1 cellular context compared by ENCODE assay signal in genomic region chr19:13764821-13765394, GRCh38.
TF ChIP-seq lines count a peak whose summit lies in the region.

No MANE protein-coding gene starts in this region.

TF ChIP-seq in HepG2, 621 proteins besides CTCF, POLR2A, EP300 and RAD21 (continues in another document):
- no peak for TF ChIP-seq CHD2 (IDR thresholded peaks at IDR 0.05; ENCODE audit: low read depth, low read length)
- TF ChIP-seq POGK (CRISPR knock-in tag; conservative IDR thresholded peaks at IDR 0.05): peak; percentile 20; the same call in 1 of the 2 replicates
- TF ChIP-seq ZNF24 (IDR thresholded peaks at IDR 0.05): no peak
- TF ChIP-seq ZBTB20 (CRISPR knock-in tag; IDR thresholded peaks at IDR 0.05; ENCODE audit: borderline replicate concordance, low read depth): no peak
- 0 out of 2 replicates have a peak, but pooled peaks have one; percentile 29 for TF ChIP-seq ZNF34 (CRISPR knock-in tag; IDR thresholded peaks at IDR 0.05; ENCODE audit: borderline replicate concordance)
- TF ChIP-seq TFE3 (CRISPR knock-in tag; IDR thresholded peaks at IDR 0.05): no peak
- no peak for TF ChIP-seq SCMH1 (CRISPR knock-in tag; IDR thresholded peaks at IDR 0.05; ENCODE audit: borderline replicate concordance)
- no peak for TF ChIP-seq BRCA1 (CRISPR knock-in tag; IDR thresholded peaks at IDR 0.05)
- TF ChIP-seq ZFP91 (CRISPR knock-in tag; IDR thresholded peaks at IDR 0.05; ENCODE audit: borderline replicate concordance): no peak
- TF ChIP-seq PHF8 (CRISPR knock-in tag; IDR thresholded peaks at IDR 0.05): peak; percentile 10; the same call in 1 of the 2 replicates
- TF ChIP-seq CBX2 (IDR thresholded peaks at IDR 0.05; ENCODE audit: low read depth, low read length): no peak
- no peak for TF ChIP-seq CBX2 (CRISPR knock-in tag; IDR thresholded peaks at IDR 0.05; ENCODE audit: low read depth)
- TF ChIP-seq TP53 (CRISPR knock-in tag; conservative IDR thresholded peaks at IDR 0.05): no peak
- TF ChIP-seq HDAC2 (CRISPR knock-in tag; IDR thresholded peaks at IDR 0.05): peak; percentile 21; the same call in 1 of the 2 replicates
- TF ChIP-seq ZNF629 (CRISPR knock-in tag; conservative IDR thresholded peaks at IDR 0.05): peak; percentile 84
- no peak for TF ChIP-seq FOSL1 (CRISPR knock-in tag; IDR thresholded peaks at IDR 0.05; ENCODE audit: borderline replicate concordance)
- 0 out of 2 replicates have a peak, but pooled peaks have one; percentile 6 for TF ChIP-seq E2F1 (CRISPR knock-in tag; IDR thresholded peaks at IDR 0.05)
- no peak for TF ChIP-seq MAFK (conservative IDR thresholded peaks at IDR 0.05 in 1 of 2, IDR thresholded peaks at IDR 0.05 in 1 of 2; ENCODE audit: low read length in 2 of 2)
- no peak for TF ChIP-seq NFAT5 (CRISPR knock-in tag; IDR thresholded peaks at IDR 0.05)
- no peak for TF ChIP-seq SRF (IDR thresholded peaks at IDR 0.05; ENCODE audit: low read depth, low read length)
- TF ChIP-seq JARID2 (CRISPR knock-in tag; IDR thresholded peaks at IDR 0.05; ENCODE audit: insufficient replicate concordance): no peak
- no peak for TF ChIP-seq FOXJ3 (CRISPR knock-in tag; IDR thresholded peaks at IDR 0.05; ENCODE audit: borderline replicate concordance)
- TF ChIP-seq HOXA5 (CRISPR knock-in tag; IDR thresholded peaks at IDR 0.05): 0 out of 2 replicates have a peak, but pooled peaks have one; percentile 43
- TF ChIP-seq FOXA1 (IDR thresholded peaks at IDR 0.05): no peak
- TF ChIP-seq FOXA1 (CRISPR knock-in tag; IDR thresholded peaks at IDR 0.05): peak; percentile 69
- TF ChIP-seq RXRB (CRISPR knock-in tag; IDR thresholded peaks at IDR 0.05; ENCODE audit: borderline replicate concordance): no peak
- 0 out of 2 replicates have a peak, but pooled peaks have one; percentile 29 for TF ChIP-seq ZNF740 (CRISPR knock-in tag; IDR thresholded peaks at IDR 0.05)
- no peak for TF ChIP-seq ZNF337 (CRISPR knock-in tag; IDR thresholded peaks at IDR 0.05; ENCODE audit: borderline replicate concordance, low read depth)
- no peak for TF ChIP-seq ATF7-NPFF (CRISPR knock-in tag; IDR thresholded peaks at IDR 0.05; ENCODE audit: low read depth)
- TF ChIP-seq PHF21A (CRISPR knock-in tag; IDR thresholded peaks at IDR 0.05): no peak
- no peak for TF ChIP-seq ZNF20 (CRISPR knock-in tag; IDR thresholded peaks at IDR 0.05)
- TF ChIP-seq ZNF280B (CRISPR knock-in tag; IDR thresholded peaks at IDR 0.05; ENCODE audit: borderline replicate concordance): no peak
- no peak for TF ChIP-seq THAP11 (CRISPR knock-in tag; IDR thresholded peaks at IDR 0.05)
- no peak for TF ChIP-seq TFDP1 (CRISPR knock-in tag; IDR thresholded peaks at IDR 0.05; ENCODE audit: borderline replicate concordance)
- TF ChIP-seq DRAP1 (CRISPR knock-in tag; IDR thresholded peaks at IDR 0.05): no peak
- no peak for TF ChIP-seq ARHGAP35 (CRISPR knock-in tag; IDR thresholded peaks at IDR 0.05; ENCODE audit: borderline replicate concordance)
- no peak for TF ChIP-seq ASH2L (IDR thresholded peaks at IDR 0.05; ENCODE audit: insufficient read length, low read depth, low read length)
- TF ChIP-seq FOXO1 (CRISPR knock-in tag; IDR thresholded peaks at IDR 0.05): no peak
- TF ChIP-seq ZNF777 (CRISPR knock-in tag; IDR thresholded peaks at IDR 0.05): 0 out of 2 replicates have a peak, but pooled peaks have one; percentile 34
- no peak for TF ChIP-seq MEF2D (CRISPR knock-in tag; IDR thresholded peaks at IDR 0.05)
- TF ChIP-seq TEAD2 (CRISPR knock-in tag; IDR thresholded peaks at IDR 0.05): no peak
- no peak for TF ChIP-seq ZHX1 (CRISPR knock-in tag; IDR thresholded peaks at IDR 0.05; ENCODE audit: low read depth)
- TF ChIP-seq TMF1 (CRISPR knock-in tag; IDR thresholded peaks at IDR 0.05; ENCODE audit: low read depth): peak; percentile 61; the same call in 1 of the 2 replicates
- TF ChIP-seq ZFX (CRISPR knock-in tag; IDR thresholded peaks at IDR 0.05; ENCODE audit: low read depth): peak; percentile 6; the same call in 1 of the 2 replicates
- no peak for TF ChIP-seq ZNF83 (CRISPR knock-in tag; IDR thresholded peaks at IDR 0.05; ENCODE audit: borderline replicate concordance)
- TF ChIP-seq ATM (IDR thresholded peaks at IDR 0.05; ENCODE audit: borderline replicate concordance): no peak
